ENCODE assay signal across 1 cellular context in genomic region chr2:187993516-187993915, GRCh38.
TF ChIP-seq lines count a peak whose summit lies in the region.

No MANE protein-coding gene starts in this region.

TF ChIP-seq in WTC11, 78 proteins besides CTCF, POLR2A, EP300 and RAD21 (continued from another document):
- no peak for TF ChIP-seq PRDM15 (CRISPR knock-in tag; IDR thresholded peaks at IDR 0.05)
- TF ChIP-seq TP53 (CRISPR knock-in tag; IDR thresholded peaks at IDR 0.05) = no peak
- no peak for TF ChIP-seq OVOL2 (CRISPR knock-in tag; IDR thresholded peaks at IDR 0.05; ENCODE audit: borderline replicate concordance)
- no peak for TF ChIP-seq EMX1 (CRISPR knock-in tag; IDR thresholded peaks at IDR 0.05)
- TF ChIP-seq FOXK1 (CRISPR knock-in tag; IDR thresholded peaks at IDR 0.05) = no peak
- no peak for TF ChIP-seq CDX4 (CRISPR knock-in tag; IDR thresholded peaks at IDR 0.05; ENCODE audit: borderline replicate concordance)
- TF ChIP-seq MYBL2 (CRISPR knock-in tag; IDR thresholded peaks at IDR 0.05) = no peak
